Comparison of ENCODE assay signal across 9 cellular contexts in the genomic region with DNA sequence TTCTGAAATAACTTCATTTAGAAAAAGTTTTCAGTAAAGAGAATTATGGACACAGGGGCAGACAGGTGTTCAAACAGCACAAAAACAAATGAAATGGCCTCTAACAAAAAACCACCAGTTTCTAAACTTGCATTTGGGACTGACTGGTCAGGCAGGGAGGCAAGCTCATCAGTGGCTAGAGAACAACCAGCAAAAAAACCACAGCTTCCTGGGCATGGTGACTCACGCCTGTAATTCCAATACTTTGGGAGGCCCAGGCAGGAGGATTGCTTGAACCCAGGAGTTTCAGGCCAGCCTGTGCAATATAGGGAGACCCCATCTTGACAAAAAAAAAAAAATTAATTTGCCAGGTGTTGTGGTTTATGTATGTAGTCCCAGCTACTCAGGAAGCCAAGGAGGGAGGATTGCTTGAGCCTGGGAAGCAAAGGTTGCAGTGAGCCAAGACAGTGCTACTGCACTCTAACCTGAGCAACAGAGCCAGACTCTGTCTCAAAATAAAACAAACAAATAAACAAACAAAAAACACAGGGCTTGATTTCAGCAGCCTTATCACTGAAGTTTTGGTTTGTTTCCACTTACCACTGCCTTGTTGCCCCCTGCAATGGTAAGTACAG. TPM values are rescaled to one million over a fixed set of nuclear protein-coding genes. Genes with fewer than 3 reads are reported as not detected.
DNase-seq lines count a peak whose midpoint lies in the region; ATAC-seq, FAIRE-seq and TF ChIP-seq lines count a peak whose summit lies in the region.
"Had no signal": no experiment of that assay in that cellular context is flagged by ENCODE, and none has a peak within 500 bp of the region (broad histone marks: within the 10 kb centered on the region; RNA-seq: fewer than 3 reads in every experiment).

No MANE protein-coding gene starts in this region.

- no peaks in the 10 kb centered on the region for H3K27me3 Mint-ChIP-seq in Calu3 (ENCODE audit: unreplicated experiment)

- H3K4me3 Mint-ChIP-seq in Calu3 (ENCODE audit: low read depth, unreplicated experiment), result no peak overlapping the region

- DNase-seq in Calu3 (peak; percentile 28), H54 (ENCODE audit: insufficient read length, low spot score) (peak; percentile 60), SJCRH30 (peak; percentile 34 to 58), fibroblast of villous mesenchyme (ENCODE audit: low read depth) (peak; percentile 55), NCI-H1694 (lab: John Stamatoyannopoulos, UW) (no peak)
- no peak for DNase-seq in stimulated activated CD4-positive, alpha-beta T cell treated with anti-CD3 and anti-CD28 coated beads, Interleukin-4, amount 100 ng/mL, for 24 hours
- DNase-seq: NCI-H524 treated with DMSO at 0.1 percent for 48 hours had no signal

- peak; percentile 84 for FAIRE-seq in H54 (lab: Jason Lieb, UNC)

- H3K4me3 ChIP-seq in SJCRH30, result no peak overlapping the region
- H3K4me3 ChIP-seq in fibroblast of villous mesenchyme (ENCODE audit: low read depth, low read length), result no peak overlapping the region

- H3K36me3 Mint-ChIP-seq in Calu3 (ENCODE audit: insufficient read depth, unreplicated experiment), result no peaks in the 10 kb centered on the region

- H3K36me3 ChIP-seq in SJCRH30, result no peaks in the 10 kb centered on the region

- no peak overlapping the region for H3K27ac Mint-ChIP-seq in Calu3 (ENCODE audit: unreplicated experiment)

- no peaks in the 10 kb centered on the region for H3K9me3 Mint-ChIP-seq in Calu3 (ENCODE audit: low read depth, unreplicated experiment)

- H3K9me3 ChIP-seq in SJCRH30 (replicated peaks), result no peaks in the 10 kb centered on the region

- H3K27ac ChIP-seq in SJCRH30, result no peak overlapping the region

- H3K4me1 ChIP-seq in SJCRH30, result no peaks in the 10 kb centered on the region

- TF ChIP-seq CTCF in Calu3 (IDR thresholded peaks at IDR 0.05; ENCODE audit: unreplicated experiment), result no peak
- no peak for TF ChIP-seq CTCF in fibroblast of villous mesenchyme (IDR thresholded peaks at IDR 0.05; ENCODE audit: insufficient read depth, low read depth, low read length)

- no peak for ATAC-seq in activated CD4-positive, CD25-positive, alpha-beta regulatory T cell treated with anti-CD3 and anti-CD28 coated beads, Interleukin-2, amount 50 U/mL, for 24 hours
- ATAC-seq in HG03565 (IDR thresholded peaks at IDR 0.05; ENCODE audit: unreplicated experiment), result no peak

- BruUV-seq in Calu3 (replicated peaks; lab: Mats Ljungman, UMichigan), result no TSS peak

- H3K4me1 Mint-ChIP-seq in Calu3 (ENCODE audit: low read depth, unreplicated experiment), result peaks cover 24% of the 10 kb centered on the region

- intact Hi-C loops in Calu3 (cut with micrococcal nuclease; ENCODE audit: unreplicated experiment), result no loop called here

- TF ChIP-seq POLR2A in H54 (IDR thresholded peaks at IDR 0.05; ENCODE audit: low read depth, low read length), result no peak

- CTCF ChIA-PET in Calu3 (lab: Charles Lee), result interaction anchor here (0.6 to 0.8 kb wide), 3 partner anchors 18 to 119 kb away, joined by 3 to 4 read pairs (median 3); no protein-coding TSS in a partner anchor

- H3K27me3 ChIP-seq in SJCRH30, result no peaks in the 10 kb centered on the region

RNA-seq across cellular contexts. Expression of gene ERN1, which starts 26.1 kb away (rescaled TPM):
- total RNA-seq in Calu3 (2022) (16.5 and 17.3 TPM in 2 replicates), fibroblast of villous mesenchyme (13.5 and 14.7 TPM in 2 replicates)
- total RNA-seq in SJCRH30 (2014; rRNA removed; shearing (Covaris generic)), result 2.2 and 3.8 TPM in 2 replicates

Comparison
In these comparisons a context has a peak if more than half of its experiments do, and no peak if none do; other contexts are left out.
1. DNase-seq: peak in Calu3 (single experiment), H54 (single experiment), SJCRH30 (2 of 2) and fibroblast of villous mesenchyme (single experiment); none in stimulated activated CD4-positive, alpha-beta T cell treated with anti-CD3 and anti-CD28 coated beads, Interleukin-4, amount 100 ng/mL, for 24 hours (single experiment) and NCI-H1694 (single experiment).